8 cellular contexts compared by ENCODE assay signal in genomic region chr3:98521897-98522537, GRCh38. TPM values are rescaled to one million over a fixed set of nuclear protein-coding genes. Genes with fewer than 3 reads are reported as not detected.
DNase-seq lines count a peak whose midpoint lies in the region; ATAC-seq and TF ChIP-seq lines count a peak whose summit lies in the region.

No MANE protein-coding gene starts in this region.

- no peak for TF ChIP-seq CTCF in right lobe of liver (IDR thresholded peaks at IDR 0.05)

- 0% methylated on average over 16 of the region's 16 CpGs for WGBS in right lobe of liver (ENCODE audit: insufficient coverage, low coverage, low lambda C conversion rate, missing lambda C conversion rate)

- H3K27ac ChIP-seq in right lobe of liver: peak overlapping the region; percentile 91 to 97 (median 95)

- intact Hi-C loops in right lobe of liver (cut with DNase I): no loop called here

- DNase-seq in DMS 273 (lab: John Stamatoyannopoulos, UW; ENCODE audit: unreplicated experiment) (peak; percentile 75), DMS 273 treated with DMSO at 0.1 percent for 48 hours (lab: John Stamatoyannopoulos, UW) (no peak), NCI-H146 treated with DMSO at 0.1 percent for 48 hours (lab: John Stamatoyannopoulos, UW; ENCODE audit: unreplicated experiment) (peak; percentile 22), dermis blood vessel endothelial cell (peak; percentile 73), right lobe of liver (peak in 2 of 3 donors; percentile 23 to 52)
- peak; percentile 54 to 56 for DNase-seq in activated CD4-positive, alpha-beta T cell treated with anti-CD3 and anti-CD28 coated beads for 4 hours
- peak; percentile 28 to 53 (median 49) for DNase-seq in stimulated activated CD4-positive, alpha-beta T cell treated with anti-CD3 and anti-CD28 coated beads, TNF-alpha, amount 100 ng/mL, for 24 hours (ENCODE audit: low read depth in 3 of 3)

- no peak for TF ChIP-seq POLR2A in right lobe of liver (IDR thresholded peaks at IDR 0.05)

- no peaks in the 10 kb centered on the region for H3K27me3 ChIP-seq in right lobe of liver

- H3K4me1 ChIP-seq in right lobe of liver: peaks cover 0 to 8% (median 0%) of the 10 kb centered on the region in 4 donors

- no peaks in the 10 kb centered on the region for H3K9me3 ChIP-seq in right lobe of liver

- peaks cover 0 to 22% (median 6%) of the 10 kb centered on the region in 4 donors for H3K36me3 ChIP-seq in right lobe of liver

- ATAC-seq in HG02678 (IDR thresholded peaks at IDR 0.05; ENCODE audit: unreplicated experiment) (peak; percentile 42), right lobe of liver (peak; percentile 48 to 51 (median 50))

- H3K4me3 ChIP-seq in right lobe of liver: peak overlapping the region; percentile 67 to 85 (median 81)

RNA-seq across cellular contexts. Expression of gene CLDND1, which starts 0.7 kb away (rescaled TPM):
- total RNA-seq in dermis blood vessel endothelial cell (153 and 260 TPM in 2 replicates), right lobe of liver (10 to 100 TPM; 26.1 to 44.8 (median 34.9) TPM)

RNA-seq across cellular contexts. Expression of gene GPR15, which starts 9.8 kb away (rescaled TPM):
- total RNA-seq in dermis blood vessel endothelial cell (not detected in 2 replicates), right lobe of liver (not detected)

RNA-seq across cellular contexts. Expression of gene OR5K2, which starts 24.5 kb away (rescaled TPM):
- total RNA-seq in dermis blood vessel endothelial cell: not detected in 2 replicates
- total RNA-seq in right lobe of liver: not detected

RNA-seq across cellular contexts. Expression of gene OR5K1, which starts 59.0 kb away (rescaled TPM):
- total RNA-seq in dermis blood vessel endothelial cell: not detected in 2 replicates
- not detected for total RNA-seq in right lobe of liver
